In genomic region chr12:4024701-4025419, GRCh38 we compare ENCODE assay signal across 1 cellular context.
TF ChIP-seq lines count a peak whose summit lies in the region.

No MANE protein-coding gene starts in this region.

TF ChIP-seq in GM23338, 12 proteins besides CTCF, POLR2A, EP300 and RAD21:
- TF ChIP-seq EZH2phosphoT487 (IDR thresholded peaks at IDR 0.05; ENCODE audit: unreplicated experiment) (no peak), ZNF114 (CRISPR knock-in tag; IDR thresholded peaks at IDR 0.05) (no peak), ZNF462 (CRISPR knock-in tag; IDR thresholded peaks at IDR 0.05) (no peak), ETS1 (IDR thresholded peaks at IDR 0.05) (no peak), STAT1 (IDR thresholded peaks at IDR 0.05; ENCODE audit: unreplicated experiment) (no peak), POLR2AphosphoS5 (IDR thresholded peaks at IDR 0.05; ENCODE audit: low read depth) (no peak), NANOG (IDR thresholded peaks at IDR 0.05; ENCODE audit: borderline replicate concordance) (no peak), ZNF331 (CRISPR knock-in tag; IDR thresholded peaks at IDR 0.05; ENCODE audit: low read depth) (no peak), EZH2 (IDR thresholded peaks at IDR 0.05; ENCODE audit: low read depth, unreplicated experiment) (no peak), REST (IDR thresholded peaks at IDR 0.05; ENCODE audit: unreplicated experiment) (no peak), CREB1 (CRISPR knock-in tag; IDR thresholded peaks at IDR 0.05; ENCODE audit: low read depth) (no peak), JUNB (IDR thresholded peaks at IDR 0.05; ENCODE audit: unreplicated experiment) (no peak)
